ENCODE assay signal across 9 cellular contexts in the genomic region with DNA sequence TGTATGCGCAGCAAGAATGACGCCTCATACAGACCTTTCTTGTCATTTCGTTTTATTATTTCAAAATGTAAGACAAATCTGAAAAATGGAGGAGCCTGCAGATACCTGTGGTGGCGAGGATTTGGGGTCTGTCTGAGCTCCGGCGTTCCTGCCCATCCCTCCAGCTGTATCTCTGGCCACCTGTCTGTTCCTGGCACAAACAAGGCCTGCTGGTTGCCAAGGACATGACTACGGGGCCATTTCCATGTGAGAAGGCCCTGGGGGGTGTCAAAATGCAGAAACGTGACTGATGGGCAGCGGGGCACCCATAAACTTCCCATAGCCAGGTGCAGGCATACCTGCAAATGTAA. TPM values are rescaled to one million over a fixed set of nuclear protein-coding genes. Genes with fewer than 3 reads are reported as not detected.
DNase-seq lines count a peak whose midpoint lies in the region; ATAC-seq, FAIRE-seq and TF ChIP-seq lines count a peak whose summit lies in the region.
"Had no signal": no experiment of that assay in that cellular context is flagged by ENCODE, and none has a peak within 500 bp of the region (broad histone marks: within the 10 kb centered on the region; RNA-seq: fewer than 3 reads in every experiment).

No MANE protein-coding gene starts in this region.

- H3K4me1 Mint-ChIP-seq in naive thymus-derived CD4-positive, alpha-beta T cell, result peaks cover 0 to 5% (median 3%) of the 10 kb centered on the region in 7 donors

- intact Hi-C loops in naive thymus-derived CD4-positive, alpha-beta T cell (cut with micrococcal nuclease), result loop anchor here (1.0 to 5.0 kb wide), 2 partner anchors 233 kb away; a partner anchor contains a TSS

- ATAC-seq in HG03135 (IDR thresholded peaks at IDR 0.05; ENCODE audit: unreplicated experiment), result peak; percentile 10
- ATAC-seq in naive thymus-derived CD4-positive, alpha-beta T cell, result no peak
- no peak for ATAC-seq in HG02973 (IDR thresholded peaks at IDR 0.05; ENCODE audit: unreplicated experiment)

- no peaks in the 10 kb centered on the region for H3K27me3 ChIP-seq in naive thymus-derived CD4-positive, alpha-beta T cell (ENCODE audit: control insufficient read depth in 2 of 2, insufficient read depth in 2 of 2, low read length in 2 of 2)

- no peaks in the 10 kb centered on the region for H3K9me3 ChIP-seq in naive thymus-derived CD4-positive, alpha-beta T cell (ENCODE audit: control insufficient read depth in 2 of 3, low read length in 3 of 3)

- H3K27me3 Mint-ChIP-seq in naive thymus-derived CD4-positive, alpha-beta T cell, result peaks cover 0 to 28% (median 0%) of the 10 kb centered on the region in 5 donors

- peak overlapping the region; percentile 44 for H3K27ac ChIP-seq in caudate nucleus (ENCODE audit: low read depth, low read length)
- H3K27ac ChIP-seq in naive thymus-derived CD4-positive, alpha-beta T cell (ENCODE audit: low read depth, low read length), result peak overlapping the region; percentile 51
- H3K27ac ChIP-seq: foreskin keratinocyte had no signal

- H3K9me3 Mint-ChIP-seq in naive thymus-derived CD4-positive, alpha-beta T cell, result no peaks in the 10 kb centered on the region

- H3K4me3 ChIP-seq in naive thymus-derived CD4-positive, alpha-beta T cell (ENCODE audit: low read length), result peak overlapping the region; percentile 61

- CTCF ChIA-PET in naive thymus-derived CD4-positive, alpha-beta T cell (lab: Charles Lee), result interaction anchor here (0.6 kb wide), 1 partner anchor 660 kb away, joined by 3 read pairs; no protein-coding TSS in a partner anchor

- H3K4me3 Mint-ChIP-seq in naive thymus-derived CD4-positive, alpha-beta T cell, result peak overlapping the region; percentile 63 to 88 (median 82)

- DNase-seq in AG20443 (ENCODE audit: low spot score) (peak; percentile 2), caudate nucleus (lab: John Stamatoyannopoulos, UW) (peak in 6 of 61 donors; percentile 1 to 29 (median 20)), kidney tubule cell (ENCODE audit: low spot score) (no peak), GM12892 (ENCODE audit: insufficient read length) (no peak), KBM-7 (no peak)
- DNase-seq in naive thymus-derived CD4-positive, alpha-beta T cell, result no peak
- DNase-seq: foreskin keratinocyte had no signal

- in situ Hi-C loops in KBM-7 (cut with MboI; ENCODE audit: low pct_unique_long_range_greater_than_20kb, low sequenced_read_pairs), result no loop called here

- peak overlapping the region in 4 of 9 donors; percentile 21 to 64 (median 40) for H3K27ac Mint-ChIP-seq in naive thymus-derived CD4-positive, alpha-beta T cell

- POLR2A ChIA-PET in naive thymus-derived CD4-positive, alpha-beta T cell (lab: Charles Lee), result interaction anchor here (0.7 kb wide), 1 partner anchor 289 kb away, joined by 4 read pairs; no protein-coding TSS in a partner anchor

- TF ChIP-seq POLR2A in GM12892 (IDR thresholded peaks at IDR 0.05; ENCODE audit: low read depth, low read length), result no peak

- FAIRE-seq in GM12892 (lab: Jason Lieb, UNC), result no peak

- peaks cover 0 to 7% of the 10 kb centered on the region in 2 donors for H3K4me1 ChIP-seq in naive thymus-derived CD4-positive, alpha-beta T cell (ENCODE audit: control insufficient read depth in 2 of 2, insufficient read depth in 2 of 2, low read length in 2 of 2)
- H3K4me1 ChIP-seq: foreskin keratinocyte had no signal

- no peaks in the 10 kb centered on the region for H3K36me3 ChIP-seq in naive thymus-derived CD4-positive, alpha-beta T cell (ENCODE audit: control insufficient read depth in 2 of 3, insufficient read depth in 3 of 3, low read length in 3 of 3)

- no peaks in the 10 kb centered on the region for H3K36me3 Mint-ChIP-seq in naive thymus-derived CD4-positive, alpha-beta T cell

RNA-seq across cellular contexts. Expression of a gene that starts 0.6 kb away (rescaled TPM):
- total RNA-seq in naive thymus-derived CD4-positive, alpha-beta T cell, result under 1 TPM in 3 of 5 experiments, not detected in 2; 0.27 to 0.48 (median 0.41) TPM
- 1 to 10 TPM in 1 of 2 donors, under 1 TPM in 1; 0.65 to 1.3 TPM for polyA plus RNA-seq in naive thymus-derived CD4-positive, alpha-beta T cell
- polyA plus RNA-seq in GM12892 (2012; ENCODE audit: missing spikeins), result 0.57 TPM
